ENCODE assay signal across 8 cellular contexts in genomic region chr10:80187465-80188409, GRCh38. TPM values are rescaled to one million over a fixed set of nuclear protein-coding genes. Genes with fewer than 3 reads are reported as not detected.
DNase-seq lines count a peak whose midpoint lies in the region; ATAC-seq and TF ChIP-seq lines count a peak whose summit lies in the region.

No MANE protein-coding gene starts in this region.

- H3K4me3 ChIP-seq in GM06990 (replicated peaks; ENCODE audit: low read depth, low read length) (peak overlapping the region; percentile 11), esophagus muscularis mucosa (no peak overlapping the region), MG63 (no peak overlapping the region)

- H3K9me3 ChIP-seq in esophagus muscularis mucosa = no peaks in the 10 kb centered on the region
- H3K9me3 ChIP-seq in MG63 = peaks cover 4% of the 10 kb centered on the region

- no peak for TF ChIP-seq POLR2A in esophagus muscularis mucosa (IDR thresholded peaks at IDR 0.05; ENCODE audit: low read depth)

- peak overlapping the region; percentile 34 to 72 (median 49) for H3K27ac ChIP-seq in esophagus muscularis mucosa (replicated peaks in 1 of 4)

- in situ Hi-C loops in KBM-7 (cut with MboI; ENCODE audit: low pct_unique_long_range_greater_than_20kb, low sequenced_read_pairs) = no loop called here

- intact Hi-C loops in esophagus muscularis mucosa (cut with DNase I) = no loop called here

- DNase-seq in GM06990 (ENCODE audit: extremely low read depth, insufficient read length) (peak; percentile 80), KBM-7 (peak; percentile 90), esophagus muscularis mucosa (ENCODE audit: extremely low spot score) (no peak), MG63 (no peak), NCI-H82 treated with DMSO at 0.1 percent for 48 hours (lab: John Stamatoyannopoulos, UW; ENCODE audit: unreplicated experiment) (no peak)
- peak; percentile 67 for DNase-seq in stimulated activated CD4-positive, alpha-beta T cell treated with anti-CD3 and anti-CD28 coated beads, Interleukin-15, amount 100 ng/mL, for 24 hours

- TF ChIP-seq CTCF in GM06990 (IDR thresholded peaks at IDR 0.05; ENCODE audit: insufficient read depth, low read length, poor library complexity, severe bottlenecking) = no peak
- TF ChIP-seq CTCF in esophagus muscularis mucosa (IDR thresholded peaks at IDR 0.05) = no peak

- H3K36me3 ChIP-seq in GM06990 (ENCODE audit: control insufficient read depth, insufficient read depth, low read length) = no peaks in the 10 kb centered on the region; the same call in 1 of the 2 replicates
- no peaks in the 10 kb centered on the region for H3K36me3 ChIP-seq in esophagus muscularis mucosa
- peaks cover 38% of the 10 kb centered on the region for H3K36me3 ChIP-seq in MG63

- peak; percentile 87 for ATAC-seq in GM21515 (IDR thresholded peaks at IDR 0.05; ENCODE audit: unreplicated experiment)
- ATAC-seq in activated CD4-positive, CD25-positive, alpha-beta regulatory T cell treated with anti-CD3 and anti-CD28 coated beads, Interleukin-2, amount 50 U/mL, for 24 hours = peak; percentile 82 to 87

- WGBS in esophagus muscularis mucosa = 81% methylated on average over 15 of the region's 16 CpGs

- no peaks in the 10 kb centered on the region for H3K27me3 ChIP-seq in GM06990 (replicated peaks; ENCODE audit: control insufficient read depth, insufficient read depth, low read length)
- H3K27me3 ChIP-seq in esophagus muscularis mucosa = no peaks in the 10 kb centered on the region
- no peaks in the 10 kb centered on the region for H3K27me3 ChIP-seq in MG63

- peaks cover 78 to 94% (median 91%) of the 10 kb centered on the region in 4 donors for H3K4me1 ChIP-seq in esophagus muscularis mucosa

- TF ChIP-seq EP300 in esophagus muscularis mucosa (IDR thresholded peaks at IDR 0.05) = no peak

RNA-seq across cellular contexts. Expression of gene ANXA11, which starts 17.6 kb away (rescaled TPM):
- total RNA-seq in esophagus muscularis mucosa = 100 to 1,000 TPM; 126 to 213 (median 166) TPM
- 106 and 198 TPM in 2 replicates for total RNA-seq in MG63 (2014; rRNA removed; shearing (Covaris generic); ENCODE audit: low replicate concordance)

RNA-seq across cellular contexts. Expression of gene PLAC9, which starts 55.2 kb away (rescaled TPM):
- 10 to 100 TPM; 21.3 to 59.4 (median 39.6) TPM for total RNA-seq in esophagus muscularis mucosa
- 2.8 and 3.8 TPM in 2 replicates for total RNA-seq in MG63 (2014; rRNA removed; shearing (Covaris generic); ENCODE audit: low replicate concordance)

Comparison
In these comparisons a context has a peak if more than half of its experiments do, and no peak if none do; other contexts are left out.
1. DNase-seq: peak in GM06990 (single experiment), KBM-7 (single experiment) and stimulated activated CD4-positive, alpha-beta T cell treated with anti-CD3 and anti-CD28 coated beads, Interleukin-15, amount 100 ng/mL, for 24 hours (single experiment); none in esophagus muscularis mucosa (single experiment), MG63 (single experiment) and NCI-H82 treated with DMSO at 0.1 percent for 48 hours (single experiment).